15 cellular contexts compared by ENCODE assay signal in genomic region chr22:41500303-41500702, GRCh38. TPM values are rescaled to one million over a fixed set of nuclear protein-coding genes. Genes with fewer than 3 reads are reported as not detected.
DNase-seq lines count a peak whose midpoint lies in the region; ATAC-seq and TF ChIP-seq lines count a peak whose summit lies in the region.
"Had no signal": no experiment of that assay in that cellular context is flagged by ENCODE, and none has a peak within 500 bp of the region (broad histone marks: within the 10 kb centered on the region; RNA-seq: fewer than 3 reads in every experiment).

No MANE protein-coding gene starts in this region.

- H3K9me3 ChIP-seq in BLaER1 treated with 17β-estradiol and CSF1 and Interleukin-3, amounts not matched to agents 10 nM and 100 nM (replicated peaks in 1 of 11): no peaks in the 10 kb centered on the region
- H3K9me3 ChIP-seq in Karpas-422 (ENCODE audit: low read length): no peaks in the 10 kb centered on the region
- H3K9me3 ChIP-seq in esophagus muscularis mucosa: no peaks in the 10 kb centered on the region
- H3K9me3 ChIP-seq: A549, Caco-2 had no signal

- no peak for TF ChIP-seq POLR2A in esophagus muscularis mucosa (IDR thresholded peaks at IDR 0.05; ENCODE audit: low read depth)

- H3K4me3 Mint-ChIP-seq in stimulated activated memory B cell treated with anti-CD40 and anti-IgM and Interleukin-4, amounts not matched to agents 10 μg/mL and 1 μg/mL and 100 μg/mL, for 72 hours: no peak overlapping the region

- H4K20me1 ChIP-seq in BLaER1 treated with 17β-estradiol and CSF1 and Interleukin-3, amounts not matched to agents 10 nM and 100 nM: peaks cover 25 to 99% (median 85%) of the 10 kb centered on the region in 11 experiments; a peak in 20 of 22 replicates
- H4K20me1 ChIP-seq in Karpas-422 (ENCODE audit: insufficient read depth, low read depth, low read length): no peaks in the 10 kb centered on the region

- H3K27ac Mint-ChIP-seq in stimulated activated memory B cell treated with anti-CD40 and anti-IgM and Interleukin-4, amounts not matched to agents 10 μg/mL and 1 μg/mL and 100 μg/mL, for 72 hours: peak overlapping the region; percentile 81

- peaks cover 16% of the 10 kb centered on the region for H3K36me3 Mint-ChIP-seq in stimulated activated memory B cell treated with anti-CD40 and anti-IgM and Interleukin-4, amounts not matched to agents 10 μg/mL and 1 μg/mL and 100 μg/mL, for 72 hours

- no peak overlapping the region for H3K4me3 ChIP-seq in BLaER1 treated with 17β-estradiol and CSF1 and Interleukin-3, amounts not matched to agents 10 nM and 100 nM
- no peak overlapping the region for H3K4me3 ChIP-seq in Karpas-422 (ENCODE audit: low read length)
- H3K4me3 ChIP-seq in esophagus muscularis mucosa: no peak overlapping the region
- H3K4me3 ChIP-seq: A549 had no signal

- peak overlapping the region in 6 of 11 experiments; percentile 6 to 59 (median 48); a peak in 8 of 22 replicates for H3K4me2 ChIP-seq in BLaER1 treated with 17β-estradiol and CSF1 and Interleukin-3, amounts not matched to agents 10 nM and 100 nM
- no peak overlapping the region for H3K4me2 ChIP-seq in Karpas-422 (ENCODE audit: low read depth, low read length, poor library complexity, severe bottlenecking)
- H3K4me2 ChIP-seq: A549 had no signal

- no peak for TF ChIP-seq CTCF in esophagus muscularis mucosa (IDR thresholded peaks at IDR 0.05)

- 86% methylated on average over 7 of the region's 7 CpGs for WGBS in esophagus muscularis mucosa

- H3K4me1 Mint-ChIP-seq in stimulated activated memory B cell treated with anti-CD40 and anti-IgM and Interleukin-4, amounts not matched to agents 10 μg/mL and 1 μg/mL and 100 μg/mL, for 72 hours: peaks cover 21% of the 10 kb centered on the region

- TF ChIP-seq EP300 in esophagus muscularis mucosa (IDR thresholded peaks at IDR 0.05): no peak

- peak; percentile 64 for DNase-seq in Karpas-422
- DNase-seq in esophagus muscularis mucosa (ENCODE audit: extremely low spot score): no peak
- no peak for DNase-seq in cortex of kidney (lab: John Stamatoyannopoulos, UW)
- DNase-seq in NCI-H2107 (lab: John Stamatoyannopoulos, UW): no peak
- DNase-seq in ureter (ENCODE audit: low spot score): no peak
- DNase-seq: Caco-2; CD8-positive, alpha-beta memory T cell; DND-41; GF-D8; HCEC 1CT; IMR-90 had no signal

- no peaks in the 10 kb centered on the region for H3K27me3 ChIP-seq in BLaER1 treated with 17β-estradiol and CSF1 and Interleukin-3, amounts not matched to agents 10 nM and 100 nM
- H3K27me3 ChIP-seq in Karpas-422 (ENCODE audit: low read length) (no peaks in the 10 kb centered on the region), esophagus muscularis mucosa (no peaks in the 10 kb centered on the region)

- H3K9me2 ChIP-seq in Karpas-422 (replicated peaks; ENCODE audit: insufficient read depth, low read length): no peaks in the 10 kb centered on the region

- H3K79me2 ChIP-seq in Karpas-422 (ENCODE audit: low read length): peaks cover 63% of the 10 kb centered on the region

- intact Hi-C loops in esophagus muscularis mucosa (cut with DNase I): no loop called here

- H3K27ac ChIP-seq in BLaER1 treated with 17β-estradiol and CSF1 and Interleukin-3, amounts not matched to agents 10 nM and 100 nM: peak overlapping the region in 5 of 11 experiments; percentile 6 to 77 (median 60); a peak in 6 of 22 replicates
- peak overlapping the region; percentile 88 for H3K27ac ChIP-seq in Karpas-422 (ENCODE audit: low read length)
- H3K27ac ChIP-seq in esophagus muscularis mucosa (replicated peaks in 1 of 4): peak overlapping the region in 3 of 4 donors; percentile 41 to 54 (median 41)
- H3K27ac ChIP-seq: A549 had no signal

- H3K4me1 ChIP-seq in BLaER1 treated with 17β-estradiol and CSF1 and Interleukin-3, amounts not matched to agents 10 nM and 100 nM: peaks cover 25 to 60% (median 46%) of the 10 kb centered on the region in 10 experiments
- H3K4me1 ChIP-seq in Karpas-422 (ENCODE audit: low read length): peaks cover 68% of the 10 kb centered on the region
- H3K4me1 ChIP-seq in esophagus muscularis mucosa: peaks cover 38 to 57% (median 40%) of the 10 kb centered on the region in 4 donors
- H3K4me1 ChIP-seq: A549 had no signal

- H2AFZ ChIP-seq in Karpas-422 (ENCODE audit: low read length): no peak overlapping the region

- H3K36me3 ChIP-seq in BLaER1 treated with 17β-estradiol and CSF1 and Interleukin-3, amounts not matched to agents 10 nM and 100 nM: peaks cover 51 to 84% (median 71%) of the 10 kb centered on the region in 11 experiments
- H3K36me3 ChIP-seq in Karpas-422 (ENCODE audit: insufficient read depth, low read length) (peaks cover 12% of the 10 kb centered on the region; the same call in 1 of the 2 replicates), esophagus muscularis mucosa (peaks cover 16 to 68% (median 53%) of the 10 kb centered on the region in 4 donors)

- H3K9me3 Mint-ChIP-seq in stimulated activated memory B cell treated with anti-CD40 and anti-IgM and Interleukin-4, amounts not matched to agents 10 μg/mL and 1 μg/mL and 100 μg/mL, for 72 hours: no peaks in the 10 kb centered on the region
- H3K9me3 Mint-ChIP-seq: CD8-positive, alpha-beta memory T cell had no signal

- H3K9ac ChIP-seq in BLaER1 treated with 17β-estradiol and CSF1 and Interleukin-3, amounts not matched to agents 10 nM and 100 nM: peak overlapping the region in 6 of 11 experiments; percentile 2 to 56 (median 21); a peak in 5 of 22 replicates
- no peak overlapping the region for H3K9ac ChIP-seq in Karpas-422 (ENCODE audit: low read length)

- ATAC-seq in stimulated activated memory B cell treated with anti-CD40 and anti-IgM and Interleukin-4, amounts not matched to agents 10 μg/mL and 1 μg/mL and 100 μg/mL, for 72 hours: no peak
- no peak for ATAC-seq in activated CD4-positive, CD25-positive, alpha-beta regulatory T cell treated with anti-CD3 and anti-CD28 coated beads, Interleukin-2, amount 50 U/mL, for 24 hours

- H3K27me3 Mint-ChIP-seq in stimulated activated memory B cell treated with anti-CD40 and anti-IgM and Interleukin-4, amounts not matched to agents 10 μg/mL and 1 μg/mL and 100 μg/mL, for 72 hours: no peaks in the 10 kb centered on the region
- H3K27me3 Mint-ChIP-seq: CD8-positive, alpha-beta memory T cell had no signal

RNA-seq across cellular contexts. Expression of gene ACO2, which starts 31.4 kb away (rescaled TPM):
- 67.7 and 102 TPM in 2 replicates for total RNA-seq in Karpas-422 (2014; rRNA removed; shearing (Covaris generic); ENCODE audit: low replicate concordance)
- 100 to 1,000 TPM; 141 to 214 (median 166) TPM for total RNA-seq in esophagus muscularis mucosa
- total RNA-seq in ureter: 121 TPM

RNA-seq across cellular contexts. Expression of gene PHF5A, which starts 31.8 kb away (rescaled TPM):
- total RNA-seq in Karpas-422 (2014; rRNA removed; shearing (Covaris generic); ENCODE audit: low replicate concordance): 43.2 and 90.3 TPM in 2 replicates
- total RNA-seq in esophagus muscularis mucosa (10 to 100 TPM; 36.5 to 46.1 (median 42.2) TPM), ureter (32.3 TPM)

RNA-seq across cellular contexts. Expression of gene POLR3H, which starts 44.0 kb away (rescaled TPM):
- 13.2 and 17.1 TPM in 2 replicates for total RNA-seq in Karpas-422 (2014; rRNA removed; shearing (Covaris generic); ENCODE audit: low replicate concordance)
- total RNA-seq in esophagus muscularis mucosa (10 to 100 TPM; 20.9 to 28.2 (median 23.0) TPM), ureter (54.2 TPM)

RNA-seq across cellular contexts. Expression of gene TOB2, which starts 53.7 kb away (rescaled TPM):
- total RNA-seq in Karpas-422 (2014; rRNA removed; shearing (Covaris generic); ENCODE audit: low replicate concordance): 43.7 and 46.8 TPM in 2 replicates
- 100 to 1,000 TPM in 1 of 4 donors, 10 to 100 TPM in 3; 56.2 to 100 (median 93.0) TPM for total RNA-seq in esophagus muscularis mucosa
- total RNA-seq in ureter: 49.9 TPM
